16 cellular contexts compared by ENCODE assay signal in genomic region chr7:151658778-151659177, GRCh38.
"Had no signal": no experiment of that assay in that cellular context is flagged by ENCODE, and none has a peak within 500 bp of the region (broad histone marks: within the 10 kb centered on the region; RNA-seq: fewer than 3 reads in every experiment).

No MANE protein-coding gene starts in this region.

- ATAC-seq: body of pancreas, left ventricle myocardium superior had no signal

- H3K4me3 Mint-ChIP-seq: endodermal cell, nephron progenitor cell had no signal

- H3K9me3 ChIP-seq: body of pancreas, stomach had no signal

- H3K36me3 ChIP-seq: stomach had no signal

- H3K4me3 ChIP-seq: body of pancreas, stomach had no signal

- H3K9me3 Mint-ChIP-seq: activated T-helper 2 cell treated with anti-CD3 and anti-CD28 coated beads, Interferon-gamma antibody, Interleukin-2, Interleukin-4, amounts not matched to agents 10 μg/mL and 5 μg/mL and 100 μg/mL, durations not matched to agents 14 hours and 24 hours and 36 hours; endodermal cell; nephron progenitor cell had no signal

- H3K27me3 ChIP-seq: body of pancreas, stomach had no signal

- DNase-seq: activated CD4-positive, alpha-beta T cell treated with anti-CD3 and anti-CD28 coated beads, Interleukin-2, amount 50 U/mL, for 1 hour; activated naive CD4-positive, alpha-beta T cell treated with anti-CD3 and anti-CD28 coated beads, Interleukin-2, amount 50 U/mL, for 16 hours; amniotic stem cell; body of pancreas; cerebellar nuclear complex; dermis blood vessel endothelial cell; foreskin melanocyte; left ventricle myocardium superior; mesendoderm; nephron progenitor cell; stimulated activated CD4-positive, alpha-beta T cell treated with anti-CD3 and anti-CD28 coated beads, Interleukin-15, amount 100 ng/mL, for 24 hours; stimulated activated CD4-positive, alpha-beta T cell treated with anti-CD3 and anti-CD28 coated beads, Interleukin-4, amount 100 ng/mL, for 4 hours; stomach; T-helper 2 cell had no signal

- H3K4me1 ChIP-seq: body of pancreas had no signal

- H3K27ac ChIP-seq: body of pancreas, stomach had no signal

- H3K27ac Mint-ChIP-seq: activated T-helper 2 cell treated with anti-CD3 and anti-CD28 coated beads, Interferon-gamma antibody, Interleukin-2, Interleukin-4, amounts not matched to agents 10 μg/mL and 5 μg/mL and 100 μg/mL, durations not matched to agents 14 hours and 24 hours and 36 hours; endodermal cell; nephron progenitor cell had no signal
